In the genomic region with DNA sequence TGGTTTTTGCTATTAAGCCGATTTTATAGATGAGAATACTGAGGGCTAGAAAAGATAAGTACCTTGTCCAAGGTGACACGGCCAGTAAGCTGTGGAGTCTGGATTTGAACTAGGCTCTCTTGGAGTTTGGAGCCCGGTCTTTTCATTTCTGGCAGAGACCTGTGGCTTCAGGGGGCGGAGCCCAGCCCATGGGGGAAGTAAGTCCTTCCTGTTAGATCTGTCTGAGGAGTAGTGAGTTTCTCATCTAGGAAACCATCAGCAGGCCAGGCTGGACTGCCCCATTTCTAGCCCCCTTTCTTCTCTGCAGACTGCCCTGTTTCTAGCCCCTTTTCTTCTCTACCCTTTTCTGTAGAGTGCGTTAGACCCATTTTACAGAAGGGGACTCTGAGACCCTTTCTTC, we compare ENCODE assay signal across 8 cellular contexts. TPM values are rescaled to one million over a fixed set of nuclear protein-coding genes. Genes with fewer than 3 reads are reported as not detected.
A peak's percentile ranks its signal among the peaks of the same experiment; 100 is the strongest.
DNase-seq lines count a peak whose midpoint lies in the region; ATAC-seq and TF ChIP-seq lines count a peak whose summit lies in the region.

No MANE protein-coding gene starts in this region.

- H3K27ac ChIP-seq in colonic mucosa (no peak overlapping the region), psoas muscle (no peak overlapping the region)

- no peak overlapping the region for H3K9ac ChIP-seq in colonic mucosa (ENCODE audit: low read depth in 2 of 2, low read length in 2 of 2)

- in situ Hi-C loops in KBM-7 (cut with MboI; ENCODE audit: low pct_unique_long_range_greater_than_20kb, low sequenced_read_pairs): no loop called here

- H3K4me3 ChIP-seq in colonic mucosa (peak overlapping the region; percentile 36), psoas muscle (peak overlapping the region; percentile 56), lower leg skin (ENCODE audit: low read depth, poor library complexity, severe bottlenecking) (no peak overlapping the region)

- intact Hi-C loops in colonic mucosa (cut with DNase I): no loop called here
- intact Hi-C loops in psoas muscle (cut with DNase I): no loop called here
- intact Hi-C loops in lower leg skin (cut with DNase I; ENCODE audit: low total_unique reads): no loop called here

- H3K4me1 ChIP-seq in colonic mucosa: peaks cover 2% of the 10 kb centered on the region
- peaks cover 4% of the 10 kb centered on the region for H3K4me1 ChIP-seq in psoas muscle

- no peak for TF ChIP-seq POLR2A in lower leg skin (IDR thresholded peaks at IDR 0.05)

- peak; percentile 65 for DNase-seq in KBM-7
- DNase-seq in colonic mucosa: no peak
- no peak for DNase-seq in psoas muscle
- no peak for DNase-seq in cerebellar cortex (ENCODE audit: low spot score)
- DNase-seq in retina: no peak
- DNase-seq in cortex of kidney (lab: John Stamatoyannopoulos, UW): no peak
- no peak for DNase-seq in lower leg skin (ENCODE audit: low spot score in 2 of 2)

- H3K27me3 ChIP-seq in colonic mucosa (no peaks in the 10 kb centered on the region), psoas muscle (ENCODE audit: insufficient read depth in 3 of 3, low read length in 2 of 3) (peaks cover 0 to 5% (median 0%) of the 10 kb centered on the region in 3 donors)

- WGBS in psoas muscle, 3 donors: 75 to 82% (median 80%) methylated on average over 5 of the region's 5 CpGs
- WGBS in lower leg skin, 2 donors: 71 to 73% methylated on average over 5 of the region's 5 CpGs

- TF ChIP-seq CTCF in colonic mucosa (IDR thresholded peaks at IDR 0.05): no peak
- TF ChIP-seq CTCF in psoas muscle (IDR thresholded peaks at IDR 0.05): no peak
- TF ChIP-seq CTCF in lower leg skin (IDR thresholded peaks at IDR 0.05): no peak

- peak; percentile 49 for ATAC-seq in GM19438 (IDR thresholded peaks at IDR 0.05; ENCODE audit: low read depth, unreplicated experiment)
- no peak for ATAC-seq in psoas muscle

- no peaks in the 10 kb centered on the region for H3K36me3 ChIP-seq in colonic mucosa
- no peaks in the 10 kb centered on the region for H3K36me3 ChIP-seq in psoas muscle (ENCODE audit: insufficient read depth in 1 of 2, low read depth in 1 of 2)

- H3K9me3 ChIP-seq in colonic mucosa (no peaks in the 10 kb centered on the region), psoas muscle (no peaks in the 10 kb centered on the region)

RNA-seq across cellular contexts. Expression of gene PTGS1, which starts 0.5 kb away (rescaled TPM):
- 10 to 100 TPM in 1 of 2 donors, 1 to 10 TPM in 1; 6.2 to 26.7 TPM for total RNA-seq in colonic mucosa
- 1 to 10 TPM in 3 of 4 donors, under 1 TPM in 1; 0.78 to 3.8 (median 1.8) TPM for total RNA-seq in psoas muscle
- 1 to 10 TPM in 1 of 3 donors, under 1 TPM in 2; 0.56 to 5.6 (median 0.62) TPM for polyA plus RNA-seq in psoas muscle
- 100 to 1,000 TPM in 1 of 4 donors, 10 to 100 TPM in 3; 62.9 to 110 (median 84.8) TPM for total RNA-seq in lower leg skin
